ENCODE assay signal across 13 cellular contexts in the genomic region with DNA sequence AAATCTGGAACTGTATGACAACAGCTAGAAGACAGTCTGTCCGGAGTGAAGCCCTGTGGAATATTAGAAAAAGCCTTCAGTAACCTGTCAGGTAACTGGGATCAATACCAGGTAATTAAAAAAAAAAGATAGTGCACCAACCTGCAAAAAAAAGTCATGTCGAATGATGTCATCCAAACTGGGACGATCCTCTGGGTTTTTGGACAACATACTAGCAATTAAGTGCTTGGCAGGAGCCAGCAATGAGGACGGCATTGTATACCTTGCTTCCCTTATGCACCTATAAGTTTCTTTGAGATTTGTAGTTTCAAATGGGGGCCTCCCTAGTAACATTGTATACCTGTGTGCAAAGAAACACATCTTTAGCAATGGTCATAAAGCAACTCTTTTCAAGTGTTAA. TPM values are rescaled to one million over a fixed set of nuclear protein-coding genes. Genes with fewer than 3 reads are reported as not detected.
DNase-seq lines count a peak whose midpoint lies in the region; ATAC-seq and TF ChIP-seq lines count a peak whose summit lies in the region.
"Had no signal": no experiment of that assay in that cellular context is flagged by ENCODE, and none has a peak within 500 bp of the region (broad histone marks: within the 10 kb centered on the region; RNA-seq: fewer than 3 reads in every experiment).

No MANE protein-coding gene starts in this region.

- H3K4me1 ChIP-seq in HEK293 (ENCODE audit: control insufficient read depth, insufficient read depth, low read length) (no peaks in the 10 kb centered on the region), breast epithelium (peaks cover 4 to 8% of the 10 kb centered on the region in 2 donors), skeletal muscle tissue (ENCODE audit: control insufficient read depth in 3 of 3, insufficient read depth in 3 of 3, low read length in 3 of 3) (peaks cover 0 to 10% (median 2%) of the 10 kb centered on the region in 3 donors)

- H3K27ac ChIP-seq in HEK293 (ENCODE audit: extremely low read depth, low read depth, low read length) (no peak overlapping the region), breast epithelium (peak overlapping the region; percentile 75 to 99), skeletal muscle tissue (ENCODE audit: low read depth, low read length) (no peak overlapping the region)
- H3K27ac ChIP-seq: cardiac muscle cell had no signal

- intact Hi-C loops in breast epithelium (cut with DNase I; ENCODE audit: low total_unique reads): no loop called here
- intact Hi-C loops in activated CD4-positive, alpha-beta T cell treated with anti-CD3 and anti-CD28 coated beads for 36 hours (cut with DNase I, micrococcal nuclease): no loop called here

- no peak for ATAC-seq in activated CD4-positive, alpha-beta T cell treated with anti-CD3 and anti-CD28 coated beads for 36 hours
- ATAC-seq: GM12878 had no signal

- DNase-seq in breast epithelium (ENCODE audit: low spot score in 2 of 2) (no peak), kidney tubule cell (ENCODE audit: low spot score) (peak; percentile 55), NCI-H2081 treated with DMSO at 0.1 percent for 48 hours (lab: John Stamatoyannopoulos, UW) (no peak), mesenteric fat pad (ENCODE audit: low spot score) (no peak), NCI-H1105 (lab: John Stamatoyannopoulos, UW) (no peak)
- no peak for DNase-seq in activated CD4-positive, alpha-beta T cell treated with anti-CD3 and anti-CD28 coated beads for 36 hours
- DNase-seq: NCI-H1092, posterior cingulate gyrus, T1000 had no signal

- H3K4me3 ChIP-seq in HEK293 (ENCODE audit: low read depth, low read length): no peak overlapping the region
- peak overlapping the region; percentile 83 to 93 (median 90) for H3K4me3 ChIP-seq in breast epithelium
- H3K4me3 ChIP-seq in skeletal muscle tissue (ENCODE audit: low read length in 3 of 3): peak overlapping the region in 2 of 3 donors; percentile 34 to 88
- H3K4me3 ChIP-seq: cardiac muscle cell, GM12878 had no signal

- no peaks in the 10 kb centered on the region for H3K9me3 ChIP-seq in HEK293 (ENCODE audit: control insufficient read depth, insufficient read depth, low read depth, low read length)
- H3K9me3 ChIP-seq in breast epithelium: no peaks in the 10 kb centered on the region
- no peaks in the 10 kb centered on the region for H3K9me3 ChIP-seq in skeletal muscle tissue (ENCODE audit: control insufficient read depth in 3 of 3, low read length in 3 of 3)

- peaks cover 15% of the 10 kb centered on the region for H3K27me3 Mint-ChIP-seq in activated CD4-positive, alpha-beta T cell treated with anti-CD3 and anti-CD28 coated beads for 36 hours

- H3K27me3 ChIP-seq in breast epithelium (no peaks in the 10 kb centered on the region), skeletal muscle tissue (ENCODE audit: control insufficient read depth in 3 of 3, insufficient read depth in 3 of 3, low read length in 3 of 3) (no peaks in the 10 kb centered on the region)
- H3K27me3 ChIP-seq: cardiac muscle cell had no signal

- TF ChIP-seq POLR2A in breast epithelium (IDR thresholded peaks at IDR 0.05): no peak

- peaks cover 8% of the 10 kb centered on the region for H3K4me1 Mint-ChIP-seq in activated CD4-positive, alpha-beta T cell treated with anti-CD3 and anti-CD28 coated beads for 36 hours

- no peak for TF ChIP-seq CTCF in HEK293 (tag by site-specific recombination; IDR thresholded peaks at IDR 0.05)
- TF ChIP-seq CTCF in breast epithelium (IDR thresholded peaks at IDR 0.05): no peak

- H3K4me3 Mint-ChIP-seq in activated CD4-positive, alpha-beta T cell treated with anti-CD3 and anti-CD28 coated beads for 36 hours: no peak overlapping the region

- no peaks in the 10 kb centered on the region for H3K9me3 Mint-ChIP-seq in activated CD4-positive, alpha-beta T cell treated with anti-CD3 and anti-CD28 coated beads for 36 hours (ENCODE audit: low read depth)

- H3K36me3 ChIP-seq in HEK293 (ENCODE audit: control insufficient read depth in 2 of 2, insufficient read depth in 1 of 2, low read length in 2 of 2) (peaks cover 21 to 61% of the 10 kb centered on the region in 2 experiments; a peak in 2 of 3 replicates), breast epithelium (peaks cover 9% of the 10 kb centered on the region), skeletal muscle tissue (ENCODE audit: control insufficient read depth in 3 of 3, insufficient read depth in 3 of 3, low read length in 3 of 3) (peaks cover 10 to 38% (median 32%) of the 10 kb centered on the region in 3 donors)

- H3K9ac ChIP-seq in skeletal muscle tissue (ENCODE audit: low read depth in 1 of 3, low read length in 3 of 3): peak overlapping the region in 2 of 3 donors; percentile 3 to 44

- peaks cover 3% of the 10 kb centered on the region for H3K36me3 Mint-ChIP-seq in activated CD4-positive, alpha-beta T cell treated with anti-CD3 and anti-CD28 coated beads for 36 hours (ENCODE audit: low read depth)

- POLR2A ChIA-PET in HEK293 (lab: Yijun Ruan, JAX): no interaction called here
- POLR2A ChIA-PET in activated CD4-positive, alpha-beta T cell treated with anti-CD3 and anti-CD28 coated beads for 36 hours (lab: Charles Lee): no interaction called here

- CTCF ChIA-PET in HEK293 (lab: Yijun Ruan, JAX): interaction anchor here (1.9 kb wide), 1 partner anchor 569 kb away, joined by 7 read pairs; no protein-coding TSS in a partner anchor
- CTCF ChIA-PET in activated CD4-positive, alpha-beta T cell treated with anti-CD3 and anti-CD28 coated beads for 36 hours (lab: Charles Lee): no interaction called here

- H3K27ac Mint-ChIP-seq in activated CD4-positive, alpha-beta T cell treated with anti-CD3 and anti-CD28 coated beads for 36 hours: no peak overlapping the region

TF ChIP-seq in HEK293, 187 proteins besides CTCF, POLR2A, EP300 and RAD21:
- TF ChIP-seq, protein P1, sequence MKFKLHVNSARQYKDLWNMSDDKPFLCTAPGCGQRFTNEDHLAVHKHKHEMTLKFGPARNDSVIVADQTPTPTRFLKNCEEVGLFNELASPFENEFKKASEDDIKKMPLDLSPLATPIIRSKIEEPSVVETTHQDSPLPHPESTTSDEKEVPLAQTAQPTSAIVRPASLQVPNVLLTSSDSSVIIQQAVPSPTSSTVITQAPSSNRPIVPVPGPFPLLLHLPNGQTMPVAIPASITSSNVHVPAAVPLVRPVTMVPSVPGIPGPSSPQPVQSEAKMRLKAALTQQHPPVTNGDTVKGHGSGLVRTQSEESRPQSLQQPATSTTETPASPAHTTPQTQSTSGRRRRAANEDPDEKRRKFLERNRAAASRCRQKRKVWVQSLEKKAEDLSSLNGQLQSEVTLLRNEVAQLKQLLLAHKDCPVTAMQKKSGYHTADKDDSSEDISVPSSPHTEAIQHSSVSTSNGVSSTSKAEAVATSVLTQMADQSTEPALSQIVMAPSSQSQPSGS (tag by site-specific recombination; IDR thresholded peaks at IDR 0.05; ENCODE audit: low read depth): peak; percentile 73
- no peak for TF ChIP-seq ZNF677 (tag by site-specific recombination; IDR thresholded peaks at IDR 0.05)

RNA-seq across cellular contexts. Expression of a gene that starts 2.8 kb away (rescaled TPM):
- total RNA-seq in breast epithelium (100 to 1,000 TPM in 2 of 3 donors, 10 to 100 TPM in 1; 29.0 to 384 (median 177) TPM), skeletal muscle tissue (263 TPM), mesenteric fat pad (23.7 TPM)
- total RNA-seq in activated CD4-positive, alpha-beta T cell treated with anti-CD3 and anti-CD28 coated beads for 36 hours: 1 to 10 TPM; 3.0 to 3.8 TPM

RNA-seq across cellular contexts. Expression of a gene that starts 34.2 kb away (rescaled TPM):
- 1 to 10 TPM; 1.2 to 3.8 (median 1.3) TPM for total RNA-seq in breast epithelium
- total RNA-seq in skeletal muscle tissue: not detected
- total RNA-seq in activated CD4-positive, alpha-beta T cell treated with anti-CD3 and anti-CD28 coated beads for 36 hours: not detected
- 2.0 TPM for total RNA-seq in mesenteric fat pad
- total RNA-seq: cardiac muscle cell had no signal

Comparison
In these comparisons a context has a peak if more than half of its experiments do, and no peak if none do; other contexts are left out.
1. H3K27ac ChIP-seq: peak in breast epithelium (2 of 2); none in HEK293 (single experiment) and skeletal muscle tissue (single experiment).